8 cellular contexts compared by ENCODE assay signal in the genomic region with DNA sequence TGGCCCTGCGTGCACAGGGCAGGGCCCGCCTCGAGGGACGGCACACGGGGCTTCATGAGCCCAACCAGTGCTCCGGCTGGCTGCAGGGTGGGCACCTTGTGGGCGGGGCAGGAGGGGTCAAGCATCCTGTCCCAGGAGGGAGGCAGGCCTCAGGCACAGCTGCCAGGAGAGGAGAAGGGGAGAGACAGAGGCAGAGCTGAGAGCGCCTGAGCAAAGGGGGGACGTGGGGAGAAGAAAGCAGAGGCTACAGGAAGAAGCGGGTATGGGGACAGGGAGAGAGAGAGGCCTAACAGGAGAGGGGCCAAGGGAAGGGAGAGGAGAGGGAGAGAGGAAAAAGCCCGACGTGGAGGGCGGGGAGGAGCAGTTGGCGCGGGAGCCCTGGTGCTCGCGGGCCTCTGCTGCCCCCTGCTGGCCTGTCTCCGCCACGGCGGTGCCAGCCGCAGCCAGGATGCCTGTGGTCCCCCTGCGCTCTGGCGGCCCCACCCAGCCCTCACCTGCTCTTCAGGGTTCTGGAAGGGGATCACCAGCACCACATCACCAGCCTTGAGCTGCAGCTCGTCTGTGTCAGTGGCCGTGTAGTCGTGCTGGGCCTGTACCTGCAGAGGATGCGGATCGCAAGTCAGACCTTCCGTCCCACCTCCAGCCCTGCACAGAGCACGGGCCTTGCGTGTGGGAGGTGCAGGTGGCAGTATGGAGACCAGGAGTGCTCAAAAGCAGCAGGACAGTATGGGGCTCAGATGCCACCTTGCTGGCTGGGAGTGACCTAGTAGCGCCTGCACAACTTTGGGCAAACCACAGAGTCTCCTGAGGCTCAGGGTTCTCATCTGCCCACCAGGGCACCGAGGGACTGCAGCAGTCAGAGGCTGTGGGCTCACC. TPM values are rescaled to one million over a fixed set of nuclear protein-coding genes. Genes with fewer than 3 reads are reported as not detected.
DNase-seq lines count a peak whose midpoint lies in the region; ATAC-seq, FAIRE-seq and TF ChIP-seq lines count a peak whose summit lies in the region.

No MANE protein-coding gene starts in this region.

- H3K36me3 ChIP-seq in endothelial cell of umbilical vein (ENCODE audit: control insufficient read depth in 2 of 2, extremely low read depth in 1 of 2, insufficient read depth in 2 of 2, low read length in 2 of 2), result peaks cover 0 to 2% of the 10 kb centered on the region in 2 experiments

- H3K4me1 ChIP-seq in endothelial cell of umbilical vein (ENCODE audit: control insufficient read depth, extremely low read depth, insufficient read depth, low read length), result no peaks in the 10 kb centered on the region

- H3K4me1 Mint-ChIP-seq in naive B cell, result peaks cover 3 to 18% (median 13%) of the 10 kb centered on the region in 3 donors
- H3K4me1 Mint-ChIP-seq in stimulated activated naive CD8-positive, alpha-beta T cell treated with anti-CD3 and anti-CD28 coated beads, Interleukin-15, Interleukin-2, amounts not matched to agents 100 ng/mL and 50 ng/mL, for 24 hours (ENCODE audit: low read depth), result peaks cover 3% of the 10 kb centered on the region

- peak overlapping the region; percentile 8 for H2AFZ ChIP-seq in endothelial cell of umbilical vein (ENCODE audit: low read depth, low read length)

- peak; percentile 78 to 99 for TF ChIP-seq CTCF in endothelial cell of umbilical vein (IDR thresholded peaks at IDR 0.05; ENCODE audit: extremely low read depth in 1 of 2, insufficient read depth in 1 of 2, low read depth in 1 of 2, low read length in 2 of 2)

- no peaks in the 10 kb centered on the region for H3K27me3 Mint-ChIP-seq in naive B cell
- H3K27me3 Mint-ChIP-seq in stimulated activated naive CD8-positive, alpha-beta T cell treated with anti-CD3 and anti-CD28 coated beads, Interleukin-15, Interleukin-2, amounts not matched to agents 100 ng/mL and 50 ng/mL, for 24 hours, result no peaks in the 10 kb centered on the region

- peaks cover 0 to 4% (median 0%) of the 10 kb centered on the region in 7 donors for H3K9me3 Mint-ChIP-seq in naive B cell
- no peaks in the 10 kb centered on the region for H3K9me3 Mint-ChIP-seq in stimulated activated naive CD8-positive, alpha-beta T cell treated with anti-CD3 and anti-CD28 coated beads, Interleukin-15, Interleukin-2, amounts not matched to agents 100 ng/mL and 50 ng/mL, for 24 hours

- no peak overlapping the region for H3K4me2 ChIP-seq in endothelial cell of umbilical vein (ENCODE audit: insufficient read depth, low read length)

- peak; percentile 52 for DNase-seq in ACHN
- DNase-seq in NCI-H82 treated with DMSO at 0.1 percent for 48 hours (lab: John Stamatoyannopoulos, UW; ENCODE audit: unreplicated experiment), result peak; percentile 56
- DNase-seq in activated T-cell treated with anti-CD3 and anti-CD28 coated beads for 24 hours (ENCODE audit: low read depth), result peak; percentile 48
- DNase-seq in endothelial cell of umbilical vein (ENCODE audit: low read depth, low spot score), result peak; percentile 34
- peak; percentile 30 for DNase-seq in naive B cell

- no peaks in the 10 kb centered on the region for H3K27me3 ChIP-seq in endothelial cell of umbilical vein (ENCODE audit: control insufficient read depth in 2 of 2, insufficient read depth in 2 of 2, low read length in 2 of 2)

- H3K9ac ChIP-seq in endothelial cell of umbilical vein (replicated peaks; ENCODE audit: extremely low read depth, insufficient read depth, low read length), result no peak overlapping the region

- ATAC-seq in GM18861 (IDR thresholded peaks at IDR 0.05; ENCODE audit: unreplicated experiment), result peak; percentile 70
- peak; percentile 60 for ATAC-seq in HG03139 (IDR thresholded peaks at IDR 0.05; ENCODE audit: unreplicated experiment)
- ATAC-seq in naive B cell (ENCODE audit: low read depth in 2 of 2), result peak; percentile 55 to 65

- BruUV-seq in endothelial cell of umbilical vein (replicated peaks; lab: Mats Ljungman, UMichigan), result no TSS peak

- no peak overlapping the region for H3K27ac ChIP-seq in endothelial cell of umbilical vein (ENCODE audit: insufficient read depth, low read depth, low read length)

- TF ChIP-seq POLR2A in endothelial cell of umbilical vein (IDR thresholded peaks at IDR 0.05; ENCODE audit: low read depth, low read length), result no peak

- POLR2A ChIA-PET in endothelial cell of umbilical vein (lab: Charles Lee), result no interaction called here

- no peak overlapping the region for H3K4me3 ChIP-seq in endothelial cell of umbilical vein (replicated peaks in 1 of 3; ENCODE audit: insufficient read depth in 1 of 3, low read depth in 1 of 3, low read length in 3 of 3)

- peak; percentile 81 for FAIRE-seq in endothelial cell of umbilical vein (lab: Jason Lieb, UNC)

- peak overlapping the region in 3 of 6 donors; percentile 70 to 87 (median 75) for H3K27ac Mint-ChIP-seq in naive B cell
- H3K27ac Mint-ChIP-seq in stimulated activated naive CD8-positive, alpha-beta T cell treated with anti-CD3 and anti-CD28 coated beads, Interleukin-15, Interleukin-2, amounts not matched to agents 100 ng/mL and 50 ng/mL, for 24 hours, result peak overlapping the region; percentile 52

- dilution Hi-C loops in endothelial cell of umbilical vein (cut with MboI; ENCODE audit: extremely low pct_ligation_motif_present, low sequenced_read_pairs), result no loop called here

- intact Hi-C loops in endothelial cell of umbilical vein (cut with micrococcal nuclease), result loop anchor here (1.0 kb wide), 3 partner anchors 25 to 164 kb away; no protein-coding TSS in a partner anchor

- in situ Hi-C loops in ACHN (cut with HindIII; ENCODE audit: low pct_ligation_motif_present, low pct_unique_long_range_greater_than_20kb, low sequenced_read_pairs), result no loop called here

- H3K79me2 ChIP-seq in endothelial cell of umbilical vein (ENCODE audit: control insufficient read depth, insufficient read depth, low read length), result no peaks in the 10 kb centered on the region

- H3K36me3 Mint-ChIP-seq in naive B cell, result no peaks in the 10 kb centered on the region
- H3K36me3 Mint-ChIP-seq in stimulated activated naive CD8-positive, alpha-beta T cell treated with anti-CD3 and anti-CD28 coated beads, Interleukin-15, Interleukin-2, amounts not matched to agents 100 ng/mL and 50 ng/mL, for 24 hours (ENCODE audit: low read depth), result peaks cover 9% of the 10 kb centered on the region

- no peak overlapping the region for H3K4me3 Mint-ChIP-seq in naive B cell
- no peak overlapping the region for H3K4me3 Mint-ChIP-seq in stimulated activated naive CD8-positive, alpha-beta T cell treated with anti-CD3 and anti-CD28 coated beads, Interleukin-15, Interleukin-2, amounts not matched to agents 100 ng/mL and 50 ng/mL, for 24 hours

- no peaks in the 10 kb centered on the region for H3K9me1 ChIP-seq in endothelial cell of umbilical vein (replicated peaks; ENCODE audit: control insufficient read depth, extremely low read depth, insufficient read depth, low read length)

- H3K9me3 ChIP-seq in endothelial cell of umbilical vein (replicated peaks; ENCODE audit: control insufficient read depth, insufficient read depth, low read length), result no peaks in the 10 kb centered on the region

- CTCF ChIA-PET in endothelial cell of umbilical vein (lab: Charles Lee), result interaction anchor here (0.6 to 3.1 kb wide), 10 partner anchors 8 to 123 kb away, joined by 3 to 18 read pairs (median 3); no protein-coding TSS in a partner anchor

- no peaks in the 10 kb centered on the region for H4K20me1 ChIP-seq in endothelial cell of umbilical vein (replicated peaks; ENCODE audit: control insufficient read depth, extremely low read depth, insufficient read depth, low read length)

TF ChIP-seq in endothelial cell of umbilical vein, 7 proteins besides CTCF, POLR2A, EP300 and RAD21:
- TF ChIP-seq JUN (IDR thresholded peaks at IDR 0.05; ENCODE audit: borderline replicate concordance, insufficient read depth, insufficient read length, low read depth), result no peak
- peak; percentile 28 for TF ChIP-seq POLR2AphosphoS5 (IDR thresholded peaks at IDR 0.05; ENCODE audit: insufficient read depth, low read depth, low read length)

RNA-seq across cellular contexts. Expression of gene BIN1, which starts 56.8 kb away (rescaled TPM):
- 36.9 and 41.1 TPM in 2 replicates for total RNA-seq in endothelial cell of umbilical vein
- polyA plus RNA-seq in endothelial cell of umbilical vein, result 25.8 and 26.3 TPM in 2 replicates
- 28.8 and 33.3 TPM in 2 replicates for polyA plus RNA-seq in endothelial cell of umbilical vein (2011; cell fraction: cytosol; rRNA removed)
- 44.9 and 47.0 TPM in 2 replicates for polyA plus RNA-seq in endothelial cell of umbilical vein (2011; cell fraction: nucleus; rRNA removed)
- 44.5 and 73.2 TPM in 2 replicates for polyA plus RNA-seq in endothelial cell of umbilical vein (2012)
- polyA minus RNA-seq in endothelial cell of umbilical vein, result 13.8 and 26.5 TPM in 2 replicates
- polyA minus RNA-seq in endothelial cell of umbilical vein (2011; cell fraction: cytosol; rRNA and poly(A)+ RNA removed), result 20.5 TPM
- polyA minus RNA-seq in endothelial cell of umbilical vein (2011; cell fraction: nucleus; rRNA and poly(A)+ RNA removed), result 8.6 and 18.5 TPM in 2 replicates
- polyA plus RNA-seq in naive B cell (ENCODE audit: low read depth in 6 of 6), result 100 to 1,000 TPM; 103 to 150 (median 124) TPM
